ENCODE assay signal across 13 cellular contexts in genomic region chr10:26869528-26869927, GRCh38. TPM values are rescaled to one million over a fixed set of nuclear protein-coding genes. Genes with fewer than 3 reads are reported as not detected.
DNase-seq lines count a peak whose midpoint lies in the region; ATAC-seq and TF ChIP-seq lines count a peak whose summit lies in the region.
"Had no signal": no experiment of that assay in that cellular context is flagged by ENCODE, and none has a peak within 500 bp of the region (broad histone marks: within the 10 kb centered on the region; RNA-seq: fewer than 3 reads in every experiment).

No MANE protein-coding gene starts in this region.

- peaks cover 6% of the 10 kb centered on the region in 3 donors for H3K4me1 Mint-ChIP-seq in CD8-positive, alpha-beta memory T cell
- H3K4me1 Mint-ChIP-seq in activated CD8-positive, alpha-beta T cell treated with anti-CD3 and anti-CD28 coated beads, Interleukin-2, amount 10 ng/mL, durations not matched to agents 7 days and 5 days (ENCODE audit: low read depth), result peaks cover 6% of the 10 kb centered on the region

- H3K4me2 ChIP-seq in MM.1S (ENCODE audit: low read depth, low read length), result 0 out of 2 replicates have a peak overlapping the region, but pooled peaks have one; percentile 34
- H3K4me2 ChIP-seq: SK-N-SH had no signal

- H3K27ac ChIP-seq in CD8-positive, alpha-beta memory T cell (ENCODE audit: low read depth, low read length), result no peak overlapping the region
- H3K27ac ChIP-seq in MM.1S (ENCODE audit: low read length) (no peak overlapping the region), lower lobe of right lung (no peak overlapping the region), tibial artery (no peak overlapping the region)

- peak overlapping the region in 5 of 8 donors; percentile 24 to 79 (median 63) for H3K27ac Mint-ChIP-seq in CD8-positive, alpha-beta memory T cell
- no peak overlapping the region for H3K27ac Mint-ChIP-seq in activated CD8-positive, alpha-beta T cell treated with anti-CD3 and anti-CD28 coated beads, Interleukin-2, amount 10 ng/mL, durations not matched to agents 7 days and 5 days

- intact Hi-C loops in lower lobe of right lung (cut with DNase I), result no loop called here
- intact Hi-C loops in tibial artery (cut with DNase I; ENCODE audit: low total_unique reads), result loop anchor here (5.0 kb wide), 1 partner anchor 373 kb away; the partner anchor contains the start of gene ACBD5

- H2AFZ ChIP-seq in MM.1S (ENCODE audit: low read length), result no peak overlapping the region

- TF ChIP-seq CTCF in MM.1S (IDR thresholded peaks at IDR 0.05; ENCODE audit: low read length), result no peak
- no peak for TF ChIP-seq CTCF in lower lobe of right lung (IDR thresholded peaks at IDR 0.05)
- TF ChIP-seq CTCF in tibial artery (IDR thresholded peaks at IDR 0.05), result no peak

- H4K20me1 ChIP-seq in MM.1S (ENCODE audit: insufficient read depth, low read length), result no peaks in the 10 kb centered on the region

- no peaks in the 10 kb centered on the region for H3K36me3 Mint-ChIP-seq in CD8-positive, alpha-beta memory T cell
- H3K36me3 Mint-ChIP-seq in activated CD8-positive, alpha-beta T cell treated with anti-CD3 and anti-CD28 coated beads, Interleukin-2, amount 10 ng/mL, durations not matched to agents 7 days and 5 days (ENCODE audit: low read depth), result no peaks in the 10 kb centered on the region

- POLR2A ChIA-PET in CD8-positive, alpha-beta memory T cell (lab: Charles Lee), result no interaction called here
- POLR2A ChIA-PET in activated CD8-positive, alpha-beta T cell treated with anti-CD3 and anti-CD28 coated beads, Interleukin-2, amount 10 ng/mL, durations not matched to agents 7 days and 5 days (lab: Charles Lee), result no interaction called here

- no peaks in the 10 kb centered on the region for H3K79me2 ChIP-seq in MM.1S (ENCODE audit: low read length)

- no peaks in the 10 kb centered on the region for H3K9me3 Mint-ChIP-seq in CD8-positive, alpha-beta memory T cell
- H3K9me3 Mint-ChIP-seq in activated CD8-positive, alpha-beta T cell treated with anti-CD3 and anti-CD28 coated beads, Interleukin-2, amount 10 ng/mL, durations not matched to agents 7 days and 5 days (ENCODE audit: insufficient read depth), result no peaks in the 10 kb centered on the region

- CTCF ChIA-PET in CD8-positive, alpha-beta memory T cell (lab: Charles Lee), result interaction anchor here (1.0 to 1.7 kb wide), 2 partner anchors 9 to 143 kb away, joined by 7 to 8 read pairs; partner anchors contain the start of gene ABI1
- CTCF ChIA-PET in activated CD8-positive, alpha-beta T cell treated with anti-CD3 and anti-CD28 coated beads, Interleukin-2, amount 10 ng/mL, durations not matched to agents 7 days and 5 days (lab: Charles Lee), result interaction anchor here (0.6 to 5.3 kb wide), 5 partner anchors 8 to 143 kb away, joined by 3 to 24 read pairs (median 11); partner anchors contain the start of gene ABI1

- H3K36me3 ChIP-seq in CD8-positive, alpha-beta memory T cell (ENCODE audit: insufficient read depth, low read length), result no peaks in the 10 kb centered on the region
- H3K36me3 ChIP-seq in MM.1S (replicated peaks; ENCODE audit: insufficient read depth, low read length), result no peaks in the 10 kb centered on the region
- no peaks in the 10 kb centered on the region for H3K36me3 ChIP-seq in lower lobe of right lung
- no peaks in the 10 kb centered on the region for H3K36me3 ChIP-seq in tibial artery

- no peaks in the 10 kb centered on the region for H3K27me3 ChIP-seq in CD8-positive, alpha-beta memory T cell (ENCODE audit: insufficient read depth, low read length, poor library complexity, severe bottlenecking)
- no peaks in the 10 kb centered on the region for H3K27me3 ChIP-seq in MM.1S (replicated peaks; ENCODE audit: insufficient read depth, low read length)
- H3K27me3 ChIP-seq in lower lobe of right lung (ENCODE audit: low read depth), result no peaks in the 10 kb centered on the region
- peaks cover 0 to 2% of the 10 kb centered on the region in 2 donors for H3K27me3 ChIP-seq in tibial artery

- ATAC-seq in activated CD8-positive, alpha-beta T cell treated with anti-CD3 and anti-CD28 coated beads, Interleukin-2, amount 10 ng/mL, durations not matched to agents 7 days and 5 days, result no peak
- ATAC-seq in lower lobe of right lung, result peak; percentile 35 to 49
- no peak for ATAC-seq in GM18505 (IDR thresholded peaks at IDR 0.05; ENCODE audit: unreplicated experiment)

- H3K9ac ChIP-seq in MM.1S (ENCODE audit: low read length), result no peak overlapping the region
- H3K9ac ChIP-seq: SK-N-SH had no signal

- H3K27me3 Mint-ChIP-seq in CD8-positive, alpha-beta memory T cell, result peaks cover 4 to 15% of the 10 kb centered on the region in 2 donors
- H3K27me3 Mint-ChIP-seq in activated CD8-positive, alpha-beta T cell treated with anti-CD3 and anti-CD28 coated beads, Interleukin-2, amount 10 ng/mL, durations not matched to agents 7 days and 5 days (ENCODE audit: low read depth), result peaks cover 14% of the 10 kb centered on the region

- H3F3A ChIP-seq in MM.1S (ENCODE audit: insufficient read depth, low read length), result no peaks in the 10 kb centered on the region

- TF ChIP-seq POLR2A in GM18505 (IDR thresholded peaks at IDR 0.05; ENCODE audit: borderline replicate concordance, extremely low read depth, insufficient read depth, insufficient read length), result no peak

- H3K4me3 ChIP-seq in CD8-positive, alpha-beta memory T cell (ENCODE audit: low read length), result no peak overlapping the region
- H3K4me3 ChIP-seq in MM.1S (ENCODE audit: low read length), result no peak overlapping the region
- no peak overlapping the region for H3K4me3 ChIP-seq in lower lobe of right lung
- H3K4me3 ChIP-seq in tibial artery, result no peak overlapping the region

- peak overlapping the region in 4 of 7 donors; percentile 50 to 54 (median 52) for H3K4me3 Mint-ChIP-seq in CD8-positive, alpha-beta memory T cell
- H3K4me3 Mint-ChIP-seq in activated CD8-positive, alpha-beta T cell treated with anti-CD3 and anti-CD28 coated beads, Interleukin-2, amount 10 ng/mL, durations not matched to agents 7 days and 5 days, result peak overlapping the region; percentile 5

- DNase-seq in CD8-positive, alpha-beta memory T cell, result peak in 1 of 5 donors; percentile 5
- no peak for DNase-seq in MM.1S
- DNase-seq in activated CD8-positive, alpha-beta T cell treated with anti-CD3 and anti-CD28 coated beads, Interleukin-2, amount 10 ng/mL, durations not matched to agents 7 days and 5 days, result no peak
- no peak for DNase-seq in lower lobe of right lung
- no peak for DNase-seq in epidermal melanocyte (ENCODE audit: insufficient read length, low spot score)
- DNase-seq in tibial artery, result no peak
- no peak for DNase-seq in NCI-H526 treated with DMSO at 0.1 percent for 48 hours (lab: John Stamatoyannopoulos, UW)
- DNase-seq: cortex of kidney, DMS79, HCEC 1CT, NCI-H187, SK-N-SH had no signal

- H3K9me2 ChIP-seq in MM.1S (replicated peaks; ENCODE audit: insufficient read depth, low read length), result no peaks in the 10 kb centered on the region
- H3K9me2 ChIP-seq: SK-N-SH had no signal

- no peaks in the 10 kb centered on the region for H3K4me1 ChIP-seq in CD8-positive, alpha-beta memory T cell (ENCODE audit: insufficient read depth, low read length)
- H3K4me1 ChIP-seq in MM.1S (ENCODE audit: low read length) (peaks cover 3% of the 10 kb centered on the region; the same call in 1 of the 2 replicates), lower lobe of right lung (no peaks in the 10 kb centered on the region), tibial artery (no peaks in the 10 kb centered on the region)

- H3K9me3 ChIP-seq in CD8-positive, alpha-beta memory T cell (ENCODE audit: low read length), result no peaks in the 10 kb centered on the region
- H3K9me3 ChIP-seq in MM.1S (replicated peaks; ENCODE audit: insufficient read depth, low read length) (no peaks in the 10 kb centered on the region), lower lobe of right lung (no peaks in the 10 kb centered on the region), tibial artery (no peaks in the 10 kb centered on the region)
- H3K9me3 ChIP-seq: SK-N-SH had no signal

RNA-seq across cellular contexts. Expression of gene ABI1, which starts 8.8 kb away (rescaled TPM):
- 10 to 100 TPM; 35.9 to 37.1 TPM for total RNA-seq in CD8-positive, alpha-beta memory T cell
- 79.7 TPM for polyA plus RNA-seq in CD8-positive, alpha-beta memory T cell
- 10 to 100 TPM; 46.9 to 49.7 TPM for total RNA-seq in activated CD8-positive, alpha-beta T cell treated with anti-CD3 and anti-CD28 coated beads, Interleukin-2, amount 10 ng/mL, durations not matched to agents 7 days and 5 days
- 65.1 TPM for total RNA-seq in lower lobe of right lung

Comparison
In these comparisons a context has a peak if more than half of its experiments do, and no peak if none do; other contexts are left out.
1. ATAC-seq: peak in lower lobe of right lung (2 of 2); none in activated CD8-positive, alpha-beta T cell treated with anti-CD3 and anti-CD28 coated beads, Interleukin-2, amount 10 ng/mL, durations not matched to agents 7 days and 5 days (single experiment) and GM18505 (single experiment).